11 cellular contexts compared by ENCODE assay signal in genomic region chr5:151675956-151676712, GRCh38. TPM values are rescaled to one million over a fixed set of nuclear protein-coding genes. Genes with fewer than 3 reads are reported as not detected.
DNase-seq lines count a peak whose midpoint lies in the region; TF ChIP-seq lines count a peak whose summit lies in the region.
"Had no signal": no experiment of that assay in that cellular context is flagged by ENCODE, and none has a peak within 500 bp of the region (broad histone marks: within the 10 kb centered on the region; RNA-seq: fewer than 3 reads in every experiment).

No MANE protein-coding gene starts in this region.

- H3K27me3 ChIP-seq in breast epithelium (no peaks in the 10 kb centered on the region), mesendoderm (ENCODE audit: insufficient read depth, low read length, poor library complexity) (no peaks in the 10 kb centered on the region)
- H3K27me3 ChIP-seq: SJCRH30 had no signal

- H3K18ac ChIP-seq in mesendoderm (ENCODE audit: low read length), result peak overlapping the region; percentile 95

- peak overlapping the region; percentile 91 for H4K5ac ChIP-seq in mesendoderm (ENCODE audit: low read length)

- WGBS in mesendoderm (ENCODE audit: extremely low coverage, insufficient coverage, low lambda C conversion rate), result no CpG with 5 or more reads among the region's 3 CpGs

- H3K36me3 ChIP-seq in breast epithelium (no peaks in the 10 kb centered on the region), mesendoderm (ENCODE audit: control insufficient read depth, insufficient read depth, low read length) (peaks cover 25% of the 10 kb centered on the region)

- H3K9me3 Mint-ChIP-seq in MCF 10A (ENCODE audit: unreplicated experiment), result no peaks in the 10 kb centered on the region
- H3K9me3 Mint-ChIP-seq in type B pancreatic cell, result no peaks in the 10 kb centered on the region

- intact Hi-C loops in breast epithelium (cut with DNase I; ENCODE audit: low total_unique reads), result no loop called here
- intact Hi-C loops in MCF 10A (cut with micrococcal nuclease), result no loop called here

- H2BK120ac ChIP-seq in mesendoderm (ENCODE audit: low read depth, low read length), result peak overlapping the region; percentile 89

- no peak overlapping the region for H3K4me3 Mint-ChIP-seq in MCF 10A (ENCODE audit: unreplicated experiment)
- H3K4me3 Mint-ChIP-seq in type B pancreatic cell, result no peak overlapping the region

- H3K9me3 ChIP-seq in breast epithelium, result no peaks in the 10 kb centered on the region
- H3K9me3 ChIP-seq: SJCRH30 had no signal

- H3K4me2 ChIP-seq in mesendoderm (ENCODE audit: low read length), result no peak overlapping the region

- H3K36me3 Mint-ChIP-seq in MCF 10A (ENCODE audit: insufficient read depth, unreplicated experiment), result no peaks in the 10 kb centered on the region
- H3K36me3 Mint-ChIP-seq in type B pancreatic cell, result peaks cover 28% of the 10 kb centered on the region

- H3K4me1 Mint-ChIP-seq in MCF 10A (ENCODE audit: insufficient read depth, unreplicated experiment) (peaks cover 12% of the 10 kb centered on the region), type B pancreatic cell (ENCODE audit: unreplicated experiment) (peaks cover 42% of the 10 kb centered on the region)

- H3K56ac ChIP-seq in mesendoderm (ENCODE audit: low read length), result peak overlapping the region; percentile 82

- DNase-seq in breast epithelium (ENCODE audit: low spot score in 2 of 2) (no peak), MCF 10A (ENCODE audit: unreplicated experiment) (no peak), mesendoderm (peak; percentile 90), type B pancreatic cell (ENCODE audit: extremely low spot score, unreplicated experiment) (no peak), NCI-H82 treated with DMSO at 0.1 percent for 48 hours (lab: John Stamatoyannopoulos, UW; ENCODE audit: unreplicated experiment) (no peak), NCI-H1694 treated with DMSO at 0.1 percent for 48 hours (lab: John Stamatoyannopoulos, UW) (no peak), D341Med (ENCODE audit: low spot score) (no peak)
- DNase-seq: effector CD4-positive, alpha-beta T cell; NCI-H1048 had no signal

- peak overlapping the region; percentile 79 to 95 for H3K27ac ChIP-seq in breast epithelium
- peak overlapping the region; percentile 83 for H3K27ac ChIP-seq in cingulate gyrus (ENCODE audit: low read depth, low read length)
- H3K27ac ChIP-seq in mesendoderm (ENCODE audit: low read depth, low read length), result peak overlapping the region; percentile 95
- H3K27ac ChIP-seq: SJCRH30 had no signal

- H2BK15ac ChIP-seq in mesendoderm (replicated peaks; ENCODE audit: low read depth), result no peak overlapping the region

- H3K27ac Mint-ChIP-seq in MCF 10A (ENCODE audit: low read depth, unreplicated experiment), result no peak overlapping the region
- peak overlapping the region; percentile 1 for H3K27ac Mint-ChIP-seq in type B pancreatic cell

- H3K23ac ChIP-seq in mesendoderm (ENCODE audit: low read length), result no peak overlapping the region

- POLR2A ChIA-PET in MCF 10A (lab: Yijun Ruan, JAX), result interaction anchor here (0.9 to 1.8 kb wide), 3 partner anchors 8 to 18 kb away, joined by 3 to 5 read pairs (median 5); no protein-coding TSS in a partner anchor

- no peak overlapping the region for H4K8ac ChIP-seq in mesendoderm (ENCODE audit: low read depth, low read length)

- BruUV-seq in MCF 10A (replicated peaks; lab: Mats Ljungman, UMichigan), result no TSS peak

- TF ChIP-seq CTCF in breast epithelium (IDR thresholded peaks at IDR 0.05), result no peak
- no peak for TF ChIP-seq CTCF in MCF 10A (IDR thresholded peaks at IDR 0.05; ENCODE audit: unreplicated experiment)
- TF ChIP-seq CTCF in type B pancreatic cell (conservative IDR thresholded peaks at IDR 0.05), result no peak

- peaks cover 38% of the 10 kb centered on the region for H3K79me1 ChIP-seq in mesendoderm (ENCODE audit: low read length)

- H2AK5ac ChIP-seq in mesendoderm (ENCODE audit: low read length), result peak overlapping the region; percentile 35

- H2BK5ac ChIP-seq in mesendoderm (ENCODE audit: low read length), result peak overlapping the region; percentile 99

- H3K79me2 ChIP-seq in mesendoderm (ENCODE audit: control insufficient read depth, insufficient read depth, low read length), result peaks cover 36% of the 10 kb centered on the region

- H3K4ac ChIP-seq in mesendoderm (ENCODE audit: low read depth, low read length), result peak overlapping the region; percentile 97

- no peak for TF ChIP-seq POLR2A in breast epithelium (IDR thresholded peaks at IDR 0.05)

- H3K4me1 ChIP-seq in breast epithelium (peaks cover 10 to 49% of the 10 kb centered on the region in 2 donors), mesendoderm (ENCODE audit: control insufficient read depth, low read depth, low read length) (peaks cover 55% of the 10 kb centered on the region)

- CTCF ChIA-PET in MCF 10A (lab: Yijun Ruan, JAX), result interaction anchor here (0.6 to 9.2 kb wide), 7 partner anchors 8 to 66 kb away, joined by 3 to 94 read pairs (median 6); no protein-coding TSS in a partner anchor

- H3K9ac ChIP-seq in mesendoderm (ENCODE audit: low read length), result peak overlapping the region; percentile 49

- H3K4me3 ChIP-seq in breast epithelium, result peak overlapping the region in 1 of 3 donors; percentile 15
- H3K4me3 ChIP-seq in mesendoderm (ENCODE audit: low read length), result no peak overlapping the region
- H3K4me3 ChIP-seq: SJCRH30 had no signal

- no peaks in the 10 kb centered on the region for H3K27me3 Mint-ChIP-seq in MCF 10A (ENCODE audit: insufficient read depth, unreplicated experiment)
- H3K27me3 Mint-ChIP-seq in type B pancreatic cell, result no peaks in the 10 kb centered on the region

RNA-seq across cellular contexts. Expression of gene SPARC, which starts 10.6 kb away (rescaled TPM):
- total RNA-seq in breast epithelium (1,000 to 10,000 TPM in 1 of 3 donors, 100 to 1,000 TPM in 2; 220 to 2,507 (median 295) TPM), MCF 10A (2022) (17.4 and 32.6 TPM in 2 replicates), type B pancreatic cell (ENCODE audit: low replicate concordance) (454 and 973 TPM in 2 replicates)
- polyA plus RNA-seq in mesendoderm (2013, experiment 1 of 2), result 371 TPM
- 377 TPM for polyA plus RNA-seq in mesendoderm (2013, experiment 2 of 2)
